12 cellular contexts compared by ENCODE assay signal in the genomic region with DNA sequence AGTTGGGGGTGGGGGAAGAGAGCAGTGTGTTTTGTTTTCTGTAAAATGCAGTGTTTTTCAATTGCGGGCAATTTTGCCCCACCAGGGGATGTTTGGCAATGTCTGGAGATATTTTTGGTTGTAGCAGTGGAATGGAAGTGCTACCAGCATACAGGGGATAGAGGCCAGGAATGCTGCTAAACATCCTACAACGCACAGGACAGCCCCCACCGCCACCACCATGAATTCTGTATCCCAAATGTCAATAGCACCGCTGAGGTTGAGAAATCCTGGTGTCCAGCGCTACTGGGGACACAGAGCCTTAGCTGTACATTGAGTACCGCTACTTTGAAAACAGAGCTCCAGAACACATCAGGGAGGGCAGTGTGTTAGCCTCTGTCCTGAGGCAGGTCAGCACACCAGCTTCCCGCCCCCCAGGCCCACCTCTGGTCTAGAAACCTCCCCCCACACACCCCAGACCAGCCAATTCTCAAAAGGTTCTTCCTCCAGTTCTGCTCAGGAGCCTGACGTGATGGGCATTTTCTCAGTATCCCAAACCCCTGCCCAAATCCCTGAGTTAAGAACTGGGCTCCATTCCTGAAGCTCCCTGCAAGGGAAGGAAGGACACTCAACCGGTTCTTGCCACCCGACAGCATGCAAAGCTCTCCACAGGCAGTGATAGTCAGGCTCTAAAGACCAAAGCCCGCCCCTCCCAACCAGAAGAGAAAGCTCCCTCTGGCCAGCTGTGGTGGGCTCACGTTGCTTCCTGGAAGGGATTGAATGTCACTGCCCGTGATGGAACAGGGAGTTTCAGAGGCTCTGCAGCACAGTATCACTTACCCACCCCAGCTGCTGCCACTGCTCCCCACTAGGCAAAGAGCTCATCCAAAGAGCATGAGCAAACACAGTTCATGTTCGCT.
A peak's percentile ranks its signal among the peaks of the same experiment; 100 is the strongest.
DNase-seq lines count a peak whose midpoint lies in the region; ATAC-seq and TF ChIP-seq lines count a peak whose summit lies in the region.
"Had no signal": no experiment of that assay in that cellular context is flagged by ENCODE, and none has a peak within 500 bp of the region (broad histone marks: within the 10 kb centered on the region; RNA-seq: fewer than 3 reads in every experiment).

No MANE protein-coding gene starts in this region.

- H3K27ac ChIP-seq in colonic mucosa (no peak overlapping the region), stomach (peak overlapping the region in 1 of 5 donors; percentile 53)
- H3K27ac ChIP-seq: thyroid gland had no signal

- peaks cover 0 to 4% (median 0%) of the 10 kb centered on the region in 7 donors for H3K9me3 Mint-ChIP-seq in CD14-positive monocyte
- H3K9me3 Mint-ChIP-seq in natural killer cell treated with Interleukin-12 subunit alpha and Interleukin-12 subunit beta and Interleukin-15 and Interleukin-18, amount 100 ng/mL, for 72 hours: no peaks in the 10 kb centered on the region
- H3K9me3 Mint-ChIP-seq: activated naive CD8-positive, alpha-beta T cell treated with anti-CD3 and anti-CD28 coated beads, Interleukin-2, amount 10 ng/mL, durations not matched to agents 7 days and 5 days had no signal

- H3K27me3 ChIP-seq in colonic mucosa (no peaks in the 10 kb centered on the region), stomach (no peaks in the 10 kb centered on the region)
- H3K27me3 ChIP-seq: thyroid gland had no signal

- H3K9me3 ChIP-seq in colonic mucosa (no peaks in the 10 kb centered on the region), stomach (no peaks in the 10 kb centered on the region)
- H3K9me3 ChIP-seq: thyroid gland had no signal

- no peak for TF ChIP-seq EP300 in stomach (IDR thresholded peaks at IDR 0.05)

- peaks cover 2 to 3% of the 10 kb centered on the region in 2 donors for H3K36me3 Mint-ChIP-seq in CD14-positive monocyte
- no peaks in the 10 kb centered on the region for H3K36me3 Mint-ChIP-seq in natural killer cell treated with Interleukin-12 subunit alpha and Interleukin-12 subunit beta and Interleukin-15 and Interleukin-18, amount 100 ng/mL, for 72 hours
- H3K36me3 Mint-ChIP-seq: activated naive CD8-positive, alpha-beta T cell treated with anti-CD3 and anti-CD28 coated beads, Interleukin-2, amount 10 ng/mL, durations not matched to agents 7 days and 5 days had no signal

- H3K27me3 Mint-ChIP-seq in CD14-positive monocyte (ENCODE audit: low read depth in 3 of 3): peaks cover 0 to 2% (median 1%) of the 10 kb centered on the region in 3 donors
- H3K27me3 Mint-ChIP-seq in natural killer cell treated with Interleukin-12 subunit alpha and Interleukin-12 subunit beta and Interleukin-15 and Interleukin-18, amount 100 ng/mL, for 72 hours: no peaks in the 10 kb centered on the region

- H3K4me3 ChIP-seq in colonic mucosa (no peak overlapping the region), stomach (no peak overlapping the region)
- H3K4me3 ChIP-seq: thyroid gland had no signal

- DNase-seq in CD14-positive monocyte (ENCODE audit: low spot score) (no peak), NCI-H146 treated with DMSO at 0.1 percent for 48 hours (lab: John Stamatoyannopoulos, UW; ENCODE audit: unreplicated experiment) (peak; percentile 64), NCI-H82 (lab: John Stamatoyannopoulos, UW) (peak; percentile 96), iPS-NIHi11 (ENCODE audit: low spot score) (peak; percentile 64), colonic mucosa (no peak), stomach (no peak)
- DNase-seq in stimulated activated CD4-positive, alpha-beta T cell treated with anti-CD3 and anti-CD28 coated beads, Interleukin-2, amount 100 ng/mL, for 24 hours: no peak
- DNase-seq in natural killer cell treated with Interleukin-12 subunit alpha and Interleukin-12 subunit beta and Interleukin-15 and Interleukin-18, amount 100 ng/mL, for 72 hours (ENCODE audit: low spot score): no peak
- DNase-seq: activated naive CD8-positive, alpha-beta T cell treated with anti-CD3 and anti-CD28 coated beads, Interleukin-2, amount 10 ng/mL, durations not matched to agents 7 days and 5 days; mammary epithelial cell had no signal

- no peak for TF ChIP-seq CTCF in CD14-positive monocyte (IDR thresholded peaks at IDR 0.05)
- no peak for TF ChIP-seq CTCF in colonic mucosa (IDR thresholded peaks at IDR 0.05)
- TF ChIP-seq CTCF in stomach (IDR thresholded peaks at IDR 0.05): no peak

- ATAC-seq in natural killer cell treated with Interleukin-12 subunit alpha and Interleukin-12 subunit beta and Interleukin-15 and Interleukin-18, amount 100 ng/mL, for 72 hours: no peak
- ATAC-seq: HCT116 had no signal

- H3K4me1 ChIP-seq in colonic mucosa (no peaks in the 10 kb centered on the region), stomach (peaks cover 11 to 51% (median 30%) of the 10 kb centered on the region in 4 donors)

- peaks cover 81% of the 10 kb centered on the region for H3K4me1 Mint-ChIP-seq in CD14-positive monocyte
- H3K4me1 Mint-ChIP-seq in natural killer cell treated with Interleukin-12 subunit alpha and Interleukin-12 subunit beta and Interleukin-15 and Interleukin-18, amount 100 ng/mL, for 72 hours (ENCODE audit: low read depth in 2 of 2): peaks cover 6 to 8% of the 10 kb centered on the region in 2 donors
- H3K4me1 Mint-ChIP-seq: activated naive CD8-positive, alpha-beta T cell treated with anti-CD3 and anti-CD28 coated beads, Interleukin-2, amount 10 ng/mL, durations not matched to agents 7 days and 5 days had no signal

- WGBS in stomach, 5 donors: 73 to 86% (median 77%) methylated on average over 13 to 14 of the region's 14 CpGs

- H3K9ac ChIP-seq in colonic mucosa (ENCODE audit: low read depth in 2 of 2, low read length in 2 of 2): peak overlapping the region in 1 of 2 donors; percentile 2

- TF ChIP-seq POLR2A in stomach (IDR thresholded peaks at IDR 0.05): no peak

- H3K4me3 Mint-ChIP-seq in CD14-positive monocyte: no peak overlapping the region
- H3K4me3 Mint-ChIP-seq in natural killer cell treated with Interleukin-12 subunit alpha and Interleukin-12 subunit beta and Interleukin-15 and Interleukin-18, amount 100 ng/mL, for 72 hours: no peak overlapping the region
- H3K4me3 Mint-ChIP-seq: activated naive CD8-positive, alpha-beta T cell treated with anti-CD3 and anti-CD28 coated beads, Interleukin-2, amount 10 ng/mL, durations not matched to agents 7 days and 5 days had no signal

- no peaks in the 10 kb centered on the region for H3K36me3 ChIP-seq in colonic mucosa
- no peaks in the 10 kb centered on the region for H3K36me3 ChIP-seq in stomach
- H3K36me3 ChIP-seq: thyroid gland had no signal

- H3K27ac Mint-ChIP-seq in CD14-positive monocyte: peak overlapping the region; percentile 99 to 100 (median 100)
- peak overlapping the region in 1 of 2 donors; percentile 5 for H3K27ac Mint-ChIP-seq in natural killer cell treated with Interleukin-12 subunit alpha and Interleukin-12 subunit beta and Interleukin-15 and Interleukin-18, amount 100 ng/mL, for 72 hours
- H3K27ac Mint-ChIP-seq: activated naive CD8-positive, alpha-beta T cell treated with anti-CD3 and anti-CD28 coated beads, Interleukin-2, amount 10 ng/mL, durations not matched to agents 7 days and 5 days had no signal

- intact Hi-C loops in CD14-positive monocyte (cut with micrococcal nuclease) (loop anchor here (5.0 kb wide), 5 partner anchors 33 to 712 kb away; partner anchors contain the start of gene JARID2 (in 1 of the 2)), colonic mucosa (cut with DNase I) (no loop called here), stomach (cut with DNase I; ENCODE audit: low total_unique reads) (no loop called here)

Comparison
In these comparisons a context has a peak if more than half of its experiments do, and no peak if none do; other contexts are left out.
1. DNase-seq: peak in NCI-H146 treated with DMSO at 0.1 percent for 48 hours (single experiment), NCI-H82 (single experiment) and iPS-NIHi11 (single experiment); none in CD14-positive monocyte (single experiment), colonic mucosa (single experiment), stimulated activated CD4-positive, alpha-beta T cell treated with anti-CD3 and anti-CD28 coated beads, Interleukin-2, amount 100 ng/mL, for 24 hours (0 of 2), natural killer cell treated with Interleukin-12 subunit alpha and Interleukin-12 subunit beta and Interleukin-15 and Interleukin-18, amount 100 ng/mL, for 72 hours (single experiment) and stomach (single experiment).
2. intact Hi-C loops: an anchor here in CD14-positive monocyte (5.0 kb wide); none called in colonic mucosa and stomach.